ENCODE assay signal across 8 cellular contexts in genomic region chr21:5154641-5154982, GRCh38.
DNase-seq lines count a peak whose midpoint lies in the region; ATAC-seq and TF ChIP-seq lines count a peak whose summit lies in the region.
"Not testable (repeated sequence)": the region's sequence is repeated elsewhere in the genome, so short reads cannot be mapped to it uniquely, and the experiment has no call there.

No MANE protein-coding gene starts in this region.

- ATAC-seq in GM21390 (IDR thresholded peaks at IDR 0.05; ENCODE audit: unreplicated experiment) (peak; percentile 81), HG03175 (IDR thresholded peaks at IDR 0.05; ENCODE audit: unreplicated experiment) (peak; percentile 96)
- ATAC-seq in naive thymus-derived CD8-positive, alpha-beta T cell: peak; percentile 97 to 98

- intact Hi-C loops in CD14-positive monocyte (cut with micrococcal nuclease): not testable (repeated sequence)

- POLR2A ChIA-PET in naive thymus-derived CD8-positive, alpha-beta T cell (lab: Charles Lee): not testable (repeated sequence)

- DNase-seq in CD14-positive monocyte (ENCODE audit: low spot score): peak; percentile 81
- peak; percentile 78 for DNase-seq in T follicular helper cell (ENCODE audit: low read depth)
- peak; percentile 89 for DNase-seq in activated naive CD4-positive, alpha-beta T cell treated with Interleukin-2 at 50 U/mL for 16 hours
- DNase-seq in fibroblast of the aortic adventitia (ENCODE audit: low read depth): peak; percentile 58
- peak; percentile 77 to 95 (median 89) for DNase-seq in naive thymus-derived CD8-positive, alpha-beta T cell
- peak; percentile 70 to 86 (median 73) for DNase-seq in stimulated activated CD4-positive, alpha-beta T cell treated with anti-CD3 and anti-CD28 coated beads, TNF-alpha, amount 100 ng/mL, for 4 hours (ENCODE audit: low read depth in 3 of 3)

- H3K27me3 Mint-ChIP-seq in CD14-positive monocyte (ENCODE audit: low read depth in 3 of 3); naive thymus-derived CD8-positive, alpha-beta T cell: not testable (repeated sequence)

- H3K9me3 Mint-ChIP-seq in CD14-positive monocyte; naive thymus-derived CD8-positive, alpha-beta T cell: not testable (repeated sequence)

- H3K4me3 Mint-ChIP-seq in CD14-positive monocyte: not testable (repeated sequence)
- peak overlapping the region in 6 of 10 donors; percentile 19 to 53 (median 44) for H3K4me3 Mint-ChIP-seq in naive thymus-derived CD8-positive, alpha-beta T cell

- H3K27ac Mint-ChIP-seq in CD14-positive monocyte; naive thymus-derived CD8-positive, alpha-beta T cell: not testable (repeated sequence)

- not testable (repeated sequence) for TF ChIP-seq CTCF in CD14-positive monocyte (IDR thresholded peaks at IDR 0.05); fibroblast of the aortic adventitia (IDR thresholded peaks at IDR 0.05; ENCODE audit: insufficient read depth, low read length)

- not testable (repeated sequence) for H3K4me1 Mint-ChIP-seq in CD14-positive monocyte; naive thymus-derived CD8-positive, alpha-beta T cell

- not testable (repeated sequence) for H3K36me3 Mint-ChIP-seq in CD14-positive monocyte; naive thymus-derived CD8-positive, alpha-beta T cell

- H3K4me3 ChIP-seq in fibroblast of the aortic adventitia (ENCODE audit: low read depth, low read length): not testable (repeated sequence)
